ENCODE assay signal across 1 cellular context in genomic region chr16:25692307-25692706, GRCh38.
TF ChIP-seq lines count a peak whose summit lies in the region.

No MANE protein-coding gene starts in this region.

TF ChIP-seq in H1, 55 proteins besides CTCF, POLR2A, EP300 and RAD21:
- no peak for TF ChIP-seq GABPA (IDR thresholded peaks at IDR 0.05; ENCODE audit: borderline replicate concordance, insufficient read depth, low read length)
- no peak for TF ChIP-seq FOSL1 (IDR thresholded peaks at IDR 0.05; ENCODE audit: insufficient read depth, low read depth, low read length)
- peak; percentile 6 for TF ChIP-seq KDM4A (IDR thresholded peaks at IDR 0.05; ENCODE audit: low read depth, low read length, severe bottlenecking)
- no peak for TF ChIP-seq NRF1 (IDR thresholded peaks at IDR 0.05; ENCODE audit: low read depth, low read length)
- 0 out of 2 replicates have a peak, but pooled peaks have one; percentile 13 for TF ChIP-seq PHF8 (conservative IDR thresholded peaks at IDR 0.05; ENCODE audit: low read depth, low read length)
- TF ChIP-seq CHD1 (IDR thresholded peaks at IDR 0.05; ENCODE audit: low read depth, low read length), result no peak
- TF ChIP-seq BRCA1 (IDR thresholded peaks at IDR 0.05; ENCODE audit: low read depth, low read length), result no peak
- no peak for TF ChIP-seq RBBP5 (IDR thresholded peaks at IDR 0.05; ENCODE audit: borderline replicate concordance, low read depth, low read length)
- TF ChIP-seq SUZ12 (IDR thresholded peaks at IDR 0.05; ENCODE audit: low read length), result no peak
- TF ChIP-seq JUND (IDR thresholded peaks at IDR 0.05; ENCODE audit: low read length), result no peak
- no peak for TF ChIP-seq EZH2 (IDR thresholded peaks at IDR 0.05; ENCODE audit: low read depth, low read length, severe bottlenecking)
- TF ChIP-seq BCL11A (IDR thresholded peaks at IDR 0.05; ENCODE audit: low read depth in 2 of 2, low read length in 2 of 2), result no peak
- TF ChIP-seq SRF (IDR thresholded peaks at IDR 0.05; ENCODE audit: low read depth, low read length), result no peak
- no peak for TF ChIP-seq TEAD4 (IDR thresholded peaks at IDR 0.05; ENCODE audit: low read depth, low read length)
- TF ChIP-seq ASH2L (IDR thresholded peaks at IDR 0.05; ENCODE audit: low read length), result no peak
